In the genomic region with DNA sequence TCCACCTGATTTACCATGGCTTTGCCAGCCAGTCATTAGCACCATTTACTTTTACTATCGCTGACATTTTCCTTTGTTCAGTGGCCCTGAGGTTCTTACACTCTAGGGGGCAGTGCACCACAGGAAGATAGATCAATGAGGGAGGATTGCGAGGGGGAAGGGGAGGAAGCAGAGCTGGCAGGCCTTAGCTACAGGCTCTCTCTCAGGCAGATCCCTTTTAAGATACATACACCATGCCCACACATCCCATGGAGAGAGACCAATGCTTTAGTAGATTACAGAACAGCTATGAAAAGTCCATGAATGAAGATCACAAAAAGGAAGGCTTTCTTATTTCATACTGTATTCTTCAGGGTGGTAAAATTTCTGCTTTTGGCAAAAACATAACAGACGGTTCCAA, we compare ENCODE assay signal across 8 cellular contexts. TPM values are rescaled to one million over a fixed set of nuclear protein-coding genes. Genes with fewer than 3 reads are reported as not detected.
DNase-seq lines count a peak whose midpoint lies in the region; ATAC-seq and TF ChIP-seq lines count a peak whose summit lies in the region.

No MANE protein-coding gene starts in this region.

- peaks cover 0 to 74% (median 10%) of the 10 kb centered on the region in 3 donors for H3K36me3 Mint-ChIP-seq in CD8-positive, alpha-beta memory T cell
- H3K36me3 Mint-ChIP-seq in activated CD8-positive, alpha-beta T cell treated with anti-CD3 and anti-CD28 coated beads, Interleukin-2, amount 10 ng/mL, durations not matched to agents 7 days and 5 days (ENCODE audit: low read depth), result peaks cover 22% of the 10 kb centered on the region
- H3K36me3 Mint-ChIP-seq in endodermal cell (ENCODE audit: low read depth), result peaks cover 11% of the 10 kb centered on the region

- TF ChIP-seq CTCF in endodermal cell (conservative IDR thresholded peaks at IDR 0.05), result peak; percentile 91
- peak; percentile 38 for TF ChIP-seq CTCF in mucosa of descending colon (IDR thresholded peaks at IDR 0.05)

- H3K4me3 Mint-ChIP-seq in CD8-positive, alpha-beta memory T cell, result no peak overlapping the region
- H3K4me3 Mint-ChIP-seq in activated CD8-positive, alpha-beta T cell treated with anti-CD3 and anti-CD28 coated beads, Interleukin-2, amount 10 ng/mL, durations not matched to agents 7 days and 5 days, result no peak overlapping the region
- no peak overlapping the region for H3K4me3 Mint-ChIP-seq in endodermal cell

- no peak overlapping the region for H3K27ac ChIP-seq in CD8-positive, alpha-beta memory T cell (ENCODE audit: low read depth, low read length)
- H3K27ac ChIP-seq in endodermal cell (ENCODE audit: low read depth, low read length) (peak overlapping the region; percentile 1), substantia nigra (ENCODE audit: low read depth, low read length, poor library complexity, severe bottlenecking) (peak overlapping the region; percentile 46)

- 21% methylated on average over 2 of the region's 3 CpGs; no CpG with 5 or more reads in 1 of the 2 experiments for WGBS in endodermal cell (ENCODE audit: insufficient coverage in 1 of 2, insufficient read length in 1 of 2), 2 experiments

- intact Hi-C loops in mucosa of descending colon (cut with DNase I, micrococcal nuclease), result loop anchor here in 1 of 2 donors (2.0 to 10.0 kb wide), 2 partner anchors 84 to 130 kb away; a partner anchor contains a TSS

- peaks cover 4 to 6% (median 6%) of the 10 kb centered on the region in 3 donors for H3K4me1 Mint-ChIP-seq in CD8-positive, alpha-beta memory T cell
- peaks cover 6% of the 10 kb centered on the region for H3K4me1 Mint-ChIP-seq in activated CD8-positive, alpha-beta T cell treated with anti-CD3 and anti-CD28 coated beads, Interleukin-2, amount 10 ng/mL, durations not matched to agents 7 days and 5 days (ENCODE audit: low read depth)
- H3K4me1 Mint-ChIP-seq in endodermal cell, result peaks cover 5% of the 10 kb centered on the region

- ATAC-seq in GM19463 (IDR thresholded peaks at IDR 0.05; ENCODE audit: unreplicated experiment), result peak; percentile 80
- peak; percentile 76 for ATAC-seq in HG03521 (IDR thresholded peaks at IDR 0.05; ENCODE audit: unreplicated experiment)
- peak; percentile 89 for ATAC-seq in activated CD8-positive, alpha-beta T cell treated with anti-CD3 and anti-CD28 coated beads, Interleukin-2, amount 10 ng/mL, durations not matched to agents 7 days and 5 days
- peak; percentile 93 for ATAC-seq in mucosa of descending colon

- H3K9me3 Mint-ChIP-seq in CD8-positive, alpha-beta memory T cell, result no peaks in the 10 kb centered on the region
- H3K9me3 Mint-ChIP-seq in activated CD8-positive, alpha-beta T cell treated with anti-CD3 and anti-CD28 coated beads, Interleukin-2, amount 10 ng/mL, durations not matched to agents 7 days and 5 days (ENCODE audit: insufficient read depth), result no peaks in the 10 kb centered on the region
- no peaks in the 10 kb centered on the region for H3K9me3 Mint-ChIP-seq in endodermal cell

- CTCF ChIA-PET in CD8-positive, alpha-beta memory T cell (lab: Charles Lee), result interaction anchor here (0.6 to 4.2 kb wide), 16 partner anchors 12 to 130 kb away, joined by 3 to 39 read pairs (median 4); a partner anchor contains a TSS
- CTCF ChIA-PET in activated CD8-positive, alpha-beta T cell treated with anti-CD3 and anti-CD28 coated beads, Interleukin-2, amount 10 ng/mL, durations not matched to agents 7 days and 5 days (lab: Charles Lee), result interaction anchor here (0.6 to 15.1 kb wide), 40 partner anchors 9 to 640 kb away, joined by 3 to 187 read pairs (median 5); a partner anchor contains a TSS

- no peak overlapping the region for H3K9ac ChIP-seq in endodermal cell (ENCODE audit: extremely low read depth, low read length, poor library complexity, severe bottlenecking)

- H3K27me3 ChIP-seq in CD8-positive, alpha-beta memory T cell (ENCODE audit: insufficient read depth, low read length, poor library complexity, severe bottlenecking), result no peaks in the 10 kb centered on the region
- H3K27me3 ChIP-seq in endodermal cell (ENCODE audit: control insufficient read depth, insufficient read depth, low read length, poor library complexity, severe bottlenecking), result no peaks in the 10 kb centered on the region

- peak; percentile 20 to 75 (median 51) for DNase-seq in CD8-positive, alpha-beta memory T cell
- peak; percentile 66 for DNase-seq in NCI-H774 (lab: John Stamatoyannopoulos, UW)
- peak; percentile 78 for DNase-seq in activated CD8-positive, alpha-beta T cell treated with anti-CD3 and anti-CD28 coated beads, Interleukin-2, amount 10 ng/mL, durations not matched to agents 7 days and 5 days
- peak; percentile 88 for DNase-seq in endodermal cell
- peak in 2 of 3 donors; percentile 44 to 88 for DNase-seq in mucosa of descending colon
- DNase-seq in substantia nigra (lab: John Stamatoyannopoulos, UW), result peak in 40 of 49 donors; percentile 16 to 83 (median 54)

- H3K27me3 Mint-ChIP-seq in CD8-positive, alpha-beta memory T cell, result no peaks in the 10 kb centered on the region
- H3K27me3 Mint-ChIP-seq in activated CD8-positive, alpha-beta T cell treated with anti-CD3 and anti-CD28 coated beads, Interleukin-2, amount 10 ng/mL, durations not matched to agents 7 days and 5 days (ENCODE audit: low read depth), result no peaks in the 10 kb centered on the region
- H3K27me3 Mint-ChIP-seq in endodermal cell (ENCODE audit: insufficient read depth), result no peaks in the 10 kb centered on the region

- H3K4me1 ChIP-seq in CD8-positive, alpha-beta memory T cell (ENCODE audit: insufficient read depth, low read length), result peaks cover 4% of the 10 kb centered on the region
- H3K4me1 ChIP-seq in endodermal cell (ENCODE audit: control insufficient read depth, insufficient read depth, low read length), result peaks cover 6% of the 10 kb centered on the region
- H3K4me1 ChIP-seq in mucosa of descending colon (ENCODE audit: low read depth), result no peaks in the 10 kb centered on the region

- no peaks in the 10 kb centered on the region for H3K36me3 ChIP-seq in CD8-positive, alpha-beta memory T cell (ENCODE audit: insufficient read depth, low read length)
- H3K36me3 ChIP-seq in endodermal cell (ENCODE audit: control insufficient read depth, insufficient read depth, low read length) (peaks cover 43% of the 10 kb centered on the region), mucosa of descending colon (ENCODE audit: low read depth) (no peaks in the 10 kb centered on the region)

- peak overlapping the region; percentile 5 to 86 (median 71) for H3K27ac Mint-ChIP-seq in CD8-positive, alpha-beta memory T cell
- peak overlapping the region; percentile 17 for H3K27ac Mint-ChIP-seq in activated CD8-positive, alpha-beta T cell treated with anti-CD3 and anti-CD28 coated beads, Interleukin-2, amount 10 ng/mL, durations not matched to agents 7 days and 5 days
- H3K27ac Mint-ChIP-seq in endodermal cell, result no peak overlapping the region

- no peaks in the 10 kb centered on the region for H3K9me3 ChIP-seq in CD8-positive, alpha-beta memory T cell (ENCODE audit: low read length)
- H3K9me3 ChIP-seq in endodermal cell (ENCODE audit: control insufficient read depth, low read length), result no peaks in the 10 kb centered on the region
- H3K9me3 ChIP-seq in mucosa of descending colon, result no peaks in the 10 kb centered on the region

- no peak overlapping the region for H3K4me3 ChIP-seq in CD8-positive, alpha-beta memory T cell (ENCODE audit: low read length)
- H3K4me3 ChIP-seq in endodermal cell (ENCODE audit: low read length), result no peak overlapping the region
- no peak overlapping the region for H3K4me3 ChIP-seq in mucosa of descending colon

- POLR2A ChIA-PET in CD8-positive, alpha-beta memory T cell (lab: Charles Lee), result interaction anchor here (1.0 kb wide), 1 partner anchor 83 kb away, joined by 5 read pairs; a partner anchor contains a TSS
- POLR2A ChIA-PET in activated CD8-positive, alpha-beta T cell treated with anti-CD3 and anti-CD28 coated beads, Interleukin-2, amount 10 ng/mL, durations not matched to agents 7 days and 5 days (lab: Charles Lee), result interaction anchor here (0.6 to 2.5 kb wide), 2 partner anchors 52 to 83 kb away, joined by 3 to 10 read pairs; a partner anchor contains a TSS

RNA-seq across cellular contexts. Expression of a gene that starts 47.4 kb away (rescaled TPM):
- total RNA-seq in CD8-positive, alpha-beta memory T cell, result 10 to 100 TPM; 25.9 to 27.4 TPM
- 17.3 TPM for polyA plus RNA-seq in CD8-positive, alpha-beta memory T cell
- 10 to 100 TPM; 22.9 to 23.3 TPM for total RNA-seq in activated CD8-positive, alpha-beta T cell treated with anti-CD3 and anti-CD28 coated beads, Interleukin-2, amount 10 ng/mL, durations not matched to agents 7 days and 5 days
- total RNA-seq in endodermal cell, result 10 to 100 TPM; 24.5 to 25.4 TPM
- 26.1 TPM for polyA plus RNA-seq in endodermal cell (2013, experiment 1 of 2)
- polyA plus RNA-seq in endodermal cell (2013, experiment 2 of 2), result 22.6 TPM
- total RNA-seq in mucosa of descending colon, result 10 to 100 TPM; 25.6 to 38.1 (median 28.0) TPM

RNA-seq across cellular contexts. Expression of a gene that starts 53.6 kb away (rescaled TPM):
- total RNA-seq in CD8-positive, alpha-beta memory T cell, result not detected
- polyA plus RNA-seq in CD8-positive, alpha-beta memory T cell, result not detected
- not detected for total RNA-seq in activated CD8-positive, alpha-beta T cell treated with anti-CD3 and anti-CD28 coated beads, Interleukin-2, amount 10 ng/mL, durations not matched to agents 7 days and 5 days
- total RNA-seq in endodermal cell (not detected), mucosa of descending colon (not detected)
- polyA plus RNA-seq in endodermal cell (2013, experiment 1 of 2), result 0.11 TPM
- polyA plus RNA-seq in endodermal cell (2013, experiment 2 of 2), result not detected
